ENCODE assay signal across 8 cellular contexts in genomic region chr11:18011633-18012313, GRCh38. TPM values are rescaled to one million over a fixed set of nuclear protein-coding genes. Genes with fewer than 3 reads are reported as not detected.
DNase-seq lines count a peak whose midpoint lies in the region; ATAC-seq and TF ChIP-seq lines count a peak whose summit lies in the region.

No MANE protein-coding gene starts in this region.

- H3K27ac Mint-ChIP-seq in endodermal cell = peak overlapping the region; percentile 64

- DNase-seq in GM06990 (ENCODE audit: extremely low read depth, insufficient read length) (no peak), Panc1 (ENCODE audit: low read depth, low spot score) (no peak), endodermal cell (peak; percentile 48)

- peak overlapping the region; percentile 90 for H2AFZ ChIP-seq in parathyroid adenoma

- 74% methylated on average over 12 to 18 of the region's 18 CpGs for WGBS in endodermal cell (ENCODE audit: insufficient coverage in 1 of 2, insufficient read length in 1 of 2), 2 experiments

- H3K9me3 Mint-ChIP-seq in endodermal cell = no peaks in the 10 kb centered on the region

- H3K27ac ChIP-seq in Panc1 (ENCODE audit: low read length) (peak overlapping the region; percentile 66), endodermal cell (ENCODE audit: low read depth, low read length) (no peak overlapping the region), parathyroid adenoma (peak overlapping the region; percentile 74)

- ATAC-seq in Panc1 = no peak
- no peak for ATAC-seq in GM19467 (IDR thresholded peaks at IDR 0.05; ENCODE audit: unreplicated experiment)
- ATAC-seq in GM18873 (IDR thresholded peaks at IDR 0.05; ENCODE audit: low FRiP score, unreplicated experiment) = no peak
- no peak for ATAC-seq in GM21447 (IDR thresholded peaks at IDR 0.05; ENCODE audit: unreplicated experiment)
- no peak for ATAC-seq in GM18498 (IDR thresholded peaks at IDR 0.05; ENCODE audit: unreplicated experiment)

- H3K4me3 ChIP-seq in GM06990 (replicated peaks; ENCODE audit: low read depth, low read length) = peak overlapping the region; percentile 81
- H3K4me3 ChIP-seq in Panc1 (ENCODE audit: low read depth in 2 of 2, low read length in 2 of 2) = peak overlapping the region; percentile 88 to 96
- peak overlapping the region; percentile 88 for H3K4me3 ChIP-seq in endodermal cell (ENCODE audit: low read length)
- H3K4me3 ChIP-seq in parathyroid adenoma (ENCODE audit: low read depth, low read length) = peak overlapping the region; percentile 50

- H3K36me3 Mint-ChIP-seq in endodermal cell (ENCODE audit: low read depth) = no peaks in the 10 kb centered on the region

- in situ Hi-C loops in Panc1 (cut with HindIII; ENCODE audit: low pct_unique_long_range_greater_than_20kb, low sequenced_read_pairs) = no loop called here

- H3K79me2 ChIP-seq in parathyroid adenoma = no peaks in the 10 kb centered on the region

- intact Hi-C loops in Panc1 (cut with micrococcal nuclease; ENCODE audit: unreplicated experiment) = loop anchor here (5.0 kb wide), 1 partner anchor 91 kb away; no protein-coding TSS in a partner anchor

- H3K9ac ChIP-seq in endodermal cell (ENCODE audit: extremely low read depth, low read length, poor library complexity, severe bottlenecking) (no peak overlapping the region), parathyroid adenoma (no peak overlapping the region)

- H3K4me1 Mint-ChIP-seq in endodermal cell = peaks cover 11% of the 10 kb centered on the region

- H3K27me3 ChIP-seq in GM06990 (replicated peaks; ENCODE audit: control insufficient read depth, insufficient read depth, low read length) = no peaks in the 10 kb centered on the region
- peaks cover 7% of the 10 kb centered on the region; the same call in 1 of the 2 replicates for H3K27me3 ChIP-seq in Panc1 (ENCODE audit: control insufficient read depth, insufficient read depth, low read length)
- peaks cover 19% of the 10 kb centered on the region for H3K27me3 ChIP-seq in endodermal cell (ENCODE audit: control insufficient read depth, insufficient read depth, low read length, poor library complexity, severe bottlenecking)
- no peaks in the 10 kb centered on the region for H3K27me3 ChIP-seq in parathyroid adenoma (ENCODE audit: control insufficient read depth, insufficient read depth, low read length)

- CTCF ChIA-PET in Panc1 (lab: Charles Lee) = no interaction called here

- H3K27me3 Mint-ChIP-seq in endodermal cell (ENCODE audit: insufficient read depth) = peaks cover 30% of the 10 kb centered on the region

- peak overlapping the region; percentile 65 for H3K4me2 ChIP-seq in parathyroid adenoma (ENCODE audit: low read length)

- H3K4me1 ChIP-seq in Panc1 (ENCODE audit: control insufficient read depth, insufficient read depth, low read length) = peaks cover 9% of the 10 kb centered on the region; the same call in 1 of the 2 replicates
- no peaks in the 10 kb centered on the region for H3K4me1 ChIP-seq in endodermal cell (ENCODE audit: control insufficient read depth, insufficient read depth, low read length)
- peaks cover 3% of the 10 kb centered on the region for H3K4me1 ChIP-seq in parathyroid adenoma

- POLR2A ChIA-PET in Panc1 (lab: Charles Lee) = no interaction called here

- TF ChIP-seq CTCF in GM06990 (IDR thresholded peaks at IDR 0.05; ENCODE audit: insufficient read depth, low read length, poor library complexity, severe bottlenecking) (no peak), Panc1 (IDR thresholded peaks at IDR 0.05) (no peak), endodermal cell (conservative IDR thresholded peaks at IDR 0.05) (no peak), parathyroid adenoma (IDR thresholded peaks at IDR 0.05) (no peak)

- H3K4me3 Mint-ChIP-seq in endodermal cell = peak overlapping the region; percentile 80

- BruUV-seq in Panc1 (replicated peaks; lab: Mats Ljungman, UMichigan) = no TSS peak

- H3K9me3 ChIP-seq in Panc1 (ENCODE audit: control insufficient read depth, insufficient read depth, low read depth, low read length) (no peaks in the 10 kb centered on the region), endodermal cell (ENCODE audit: control insufficient read depth, low read length) (no peaks in the 10 kb centered on the region), parathyroid adenoma (ENCODE audit: control insufficient read depth, low read length) (no peaks in the 10 kb centered on the region)

- H3K36me3 ChIP-seq in GM06990 (ENCODE audit: control insufficient read depth, insufficient read depth, low read length) (no peaks in the 10 kb centered on the region), Panc1 (ENCODE audit: control insufficient read depth, insufficient read depth, low read length) (peaks cover under 1% of the 10 kb centered on the region), endodermal cell (ENCODE audit: control insufficient read depth, insufficient read depth, low read length) (peaks cover under 1% of the 10 kb centered on the region), parathyroid adenoma (ENCODE audit: control insufficient read depth, insufficient read depth, low read length) (no peaks in the 10 kb centered on the region)

RNA-seq across cellular contexts. Expression of gene SERGEF, which starts 1.1 kb away (rescaled TPM):
- total RNA-seq in Panc1 (2021; ENCODE audit: unreplicated experiment) = 35.5 TPM
- polyA plus RNA-seq in Panc1 (2012; ENCODE audit: insufficient read length) = 36.6 TPM
- total RNA-seq in endodermal cell = 10 to 100 TPM; 26.7 to 42.1 TPM
- polyA plus RNA-seq in endodermal cell (2013, experiment 1 of 2) = 20.3 TPM
- 17.6 TPM for polyA plus RNA-seq in endodermal cell (2013, experiment 2 of 2)

RNA-seq across cellular contexts. Expression of gene TPH1, which starts 34.3 kb away (rescaled TPM):
- total RNA-seq in Panc1 (2021; ENCODE audit: unreplicated experiment) (0.05 TPM), endodermal cell (under 1 TPM; 0.24 to 0.31 TPM)
- not detected for polyA plus RNA-seq in Panc1 (2012; ENCODE audit: insufficient read length)
- 0.18 TPM for polyA plus RNA-seq in endodermal cell (2013, experiment 1 of 2)
- polyA plus RNA-seq in endodermal cell (2013, experiment 2 of 2) = 0.12 TPM
